ENCODE assay signal across 13 cellular contexts in the genomic region with DNA sequence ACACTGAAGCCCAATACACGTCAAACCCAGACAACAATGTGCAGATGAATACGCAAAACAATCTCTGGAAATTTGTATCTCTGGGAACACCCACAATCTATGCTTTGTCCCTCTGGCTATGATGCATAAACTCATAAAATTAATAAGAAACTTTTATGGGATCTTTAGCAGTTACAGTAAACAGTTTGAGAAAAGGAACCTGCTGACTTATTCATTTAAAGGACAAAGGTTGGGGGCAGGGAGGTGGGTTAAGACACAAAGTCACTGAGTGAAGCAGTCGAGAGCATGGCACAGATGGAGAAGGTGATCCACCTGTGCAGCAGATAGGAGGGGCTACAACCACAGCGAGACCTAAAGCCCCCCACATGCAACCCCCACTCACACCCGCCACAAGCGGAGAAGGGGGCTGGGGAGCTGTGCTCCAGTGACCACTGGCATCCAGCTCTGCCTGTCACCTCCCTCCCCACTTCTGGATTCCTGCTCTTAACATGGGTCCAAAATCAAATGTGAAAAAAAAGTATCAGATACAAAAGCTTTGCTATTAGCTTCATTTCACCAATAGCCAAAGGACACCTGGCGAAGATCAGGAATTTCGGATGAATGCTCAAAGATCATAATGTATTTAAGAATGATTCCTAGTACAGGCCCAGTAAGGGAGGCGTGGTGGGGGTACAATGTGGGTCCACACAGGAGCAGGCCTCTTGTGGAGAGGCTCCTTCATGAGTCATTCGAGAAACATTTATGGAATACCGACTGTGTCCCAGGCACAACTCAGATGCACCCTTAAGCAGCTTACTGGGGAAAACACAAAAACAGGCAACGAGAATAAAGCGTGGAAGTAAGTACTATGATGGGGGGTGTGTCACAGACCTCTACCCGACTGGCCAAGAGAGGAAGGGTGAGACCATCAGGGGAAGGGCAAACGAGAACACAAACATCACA. TPM values are rescaled to one million over a fixed set of nuclear protein-coding genes. Genes with fewer than 3 reads are reported as not detected.
DNase-seq lines count a peak whose midpoint lies in the region; ATAC-seq lines count a peak whose summit lies in the region.
"Had no signal": no experiment of that assay in that cellular context is flagged by ENCODE, and none has a peak within 500 bp of the region (broad histone marks: within the 10 kb centered on the region; RNA-seq: fewer than 3 reads in every experiment).

No MANE protein-coding gene starts in this region.

- no peak for ATAC-seq in GM18909 (IDR thresholded peaks at IDR 0.05; ENCODE audit: poor library complexity, unreplicated experiment)
- ATAC-seq in HG02884 (IDR thresholded peaks at IDR 0.05; ENCODE audit: unreplicated experiment) = no peak
- ATAC-seq in HG03025 (IDR thresholded peaks at IDR 0.05; ENCODE audit: low FRiP score, unreplicated experiment) = no peak
- ATAC-seq: mucosa of descending colon had no signal

- peak; percentile 26 for DNase-seq in Daoy (ENCODE audit: low read depth)
- peak; percentile 46 for DNase-seq in LHCN-M2 (ENCODE audit: low read depth)
- peak; percentile 10 for DNase-seq in dermis blood vessel endothelial cell
- DNase-seq in myocyte (ENCODE audit: low read depth) = peak; percentile 21
- DNase-seq in foreskin melanocyte = no peak
- DNase-seq: activated CD4-positive, CD25-positive, alpha-beta regulatory T cell treated with anti-CD3 and anti-CD28 coated beads, Interleukin-2, amount 50 U/mL, for 72 hours; head of caudate nucleus; mucosa of descending colon; NCI-H1105; NCI-H524 treated with DMSO at 0.1 percent for 48 hours had no signal

RNA-seq across cellular contexts. Expression of a gene that starts 44.8 kb away (rescaled TPM):
- 27.5 and 49.1 TPM in 2 replicates for total RNA-seq in Daoy (2014; rRNA removed; shearing (Covaris generic))
- total RNA-seq in LHCN-M2 (2014; rRNA removed) (1.6 and 3.2 TPM in 2 replicates), dermis blood vessel endothelial cell (6.2 and 25.5 TPM in 2 replicates), myocyte (2.2 and 5.6 TPM in 2 replicates)
- polyA plus RNA-seq in LHCN-M2 (2012) = 10.7 TPM
- polyA plus RNA-seq in myocyte (2012) = 24.2 TPM
